ENCODE assay signal across 8 cellular contexts in genomic region chr4:186144180-186144579, GRCh38. TPM values are rescaled to one million over a fixed set of nuclear protein-coding genes. Genes with fewer than 3 reads are reported as not detected.
A peak's percentile ranks its signal among the peaks of the same experiment; 100 is the strongest.
DNase-seq lines count a peak whose midpoint lies in the region; ATAC-seq and TF ChIP-seq lines count a peak whose summit lies in the region.

No MANE protein-coding gene starts in this region.

- no peaks in the 10 kb centered on the region for H3K36me3 ChIP-seq in neuron (ENCODE audit: insufficient read depth, low read length)

- H3K4me3 ChIP-seq in AG09309 (ENCODE audit: control insufficient read depth, low read depth, low read length) (peak overlapping the region; percentile 53), foreskin fibroblast (ENCODE audit: low read depth in 1 of 2, low read length in 2 of 2) (peak overlapping the region; percentile 48 to 59), neuron (ENCODE audit: low read length) (peak overlapping the region; percentile 52)

- DNase-seq in AG09309 (ENCODE audit: low read depth) = no peak
- DNase-seq in WTC11 (ENCODE audit: low spot score) = no peak
- peak; percentile 10 to 51 for DNase-seq in foreskin fibroblast
- no peak for DNase-seq in NCI-H2107 (lab: John Stamatoyannopoulos, UW)
- no peak for DNase-seq in NCI-H510A treated with DMSO at 0.1 percent for 48 hours (lab: John Stamatoyannopoulos, UW)

- ATAC-seq in GM18511 (IDR thresholded peaks at IDR 0.05; ENCODE audit: unreplicated experiment) = peak; percentile 43
- ATAC-seq in HG03045 (IDR thresholded peaks at IDR 0.05; ENCODE audit: unreplicated experiment) = peak; percentile 26
- ATAC-seq in WTC11 = peak; percentile 47

- H3K36me3 Mint-ChIP-seq in WTC11 = no peaks in the 10 kb centered on the region

- POLR2A ChIA-PET in WTC11 (lab: Charles Lee) = interaction anchor here (1.0 kb wide), 1 partner anchor 17 kb away, joined by 4 read pairs; no protein-coding TSS in a partner anchor

- peak overlapping the region; percentile 81 for H3K4me3 Mint-ChIP-seq in WTC11

- H3K27ac Mint-ChIP-seq in WTC11 = no peak overlapping the region; the same call in 1 of the 2 replicates

- TF ChIP-seq CTCF in AG09309 (IDR thresholded peaks at IDR 0.05; ENCODE audit: control insufficient read depth, insufficient read depth, low read depth, low read length, missing control alignments) (peak; percentile 21), WTC11 (IDR thresholded peaks at IDR 0.05) (no peak), foreskin fibroblast (IDR thresholded peaks at IDR 0.05; ENCODE audit: low read depth, low read length) (no peak)

- H2AFZ ChIP-seq in neuron (ENCODE audit: low read depth, low read length) = peak overlapping the region; percentile 83

- H3K9me3 Mint-ChIP-seq in WTC11 = no peaks in the 10 kb centered on the region

- peaks cover 6% of the 10 kb centered on the region for H3K27me3 ChIP-seq in neuron (ENCODE audit: insufficient read depth, low read length)

- no peaks in the 10 kb centered on the region for H3K9me3 ChIP-seq in neuron (ENCODE audit: low read length)

- CTCF ChIA-PET in WTC11 (lab: Charles Lee) = interaction anchor here (1.4 kb wide), 1 partner anchor 9 kb away, joined by 4 read pairs; no protein-coding TSS in a partner anchor

- peaks cover 33% of the 10 kb centered on the region for H3K4me1 Mint-ChIP-seq in WTC11

- H3K27me3 Mint-ChIP-seq in WTC11 (ENCODE audit: low read depth) = peaks cover 31% of the 10 kb centered on the region

- H3K4me1 ChIP-seq in neuron (ENCODE audit: insufficient read depth, low read length) = peaks cover 19% of the 10 kb centered on the region

TF ChIP-seq in WTC11, 78 proteins besides CTCF, POLR2A, EP300 and RAD21 (continues in another document):
- TF ChIP-seq TEAD1 (CRISPR knock-in tag; IDR thresholded peaks at IDR 0.05) (peak; percentile 76; the same call in 1 of the 2 replicates), ZNF232 (CRISPR knock-in tag; IDR thresholded peaks at IDR 0.05) (0 out of 2 replicates have a peak, but pooled peaks have one; percentile 15), FOXK1 (CRISPR knock-in tag; IDR thresholded peaks at IDR 0.05) (0 out of 2 replicates have a peak, but pooled peaks have one; percentile 22), CREB1 (CRISPR knock-in tag; IDR thresholded peaks at IDR 0.05) (0 out of 2 replicates have a peak, but pooled peaks have one; percentile 5), ZBTB43 (CRISPR knock-in tag; IDR thresholded peaks at IDR 0.05) (peak; percentile 84; the same call in 1 of the 2 replicates), GABPB1 (CRISPR knock-in tag; IDR thresholded peaks at IDR 0.05) (no peak), PREB (CRISPR knock-in tag; IDR thresholded peaks at IDR 0.05; ENCODE audit: borderline replicate concordance) (no peak), ATF2 (CRISPR knock-in tag; IDR thresholded peaks at IDR 0.05; ENCODE audit: borderline replicate concordance, low read depth) (no peak), HMGXB4 (CRISPR knock-in tag; IDR thresholded peaks at IDR 0.05) (no peak), MAX (CRISPR knock-in tag; IDR thresholded peaks at IDR 0.05) (peak; percentile 96), NR3C1 (CRISPR knock-in tag; conservative IDR thresholded peaks at IDR 0.05; ENCODE audit: low read depth) (no peak), NFE2L1 (CRISPR knock-in tag; IDR thresholded peaks at IDR 0.05) (peak; percentile 80; the same call in 1 of the 2 replicates), GTF2I (CRISPR knock-in tag; conservative IDR thresholded peaks at IDR 0.05) (no peak), NR2C2 (CRISPR knock-in tag; IDR thresholded peaks at IDR 0.05) (no peak), CBFB (CRISPR knock-in tag; IDR thresholded peaks at IDR 0.05; ENCODE audit: low read depth) (no peak), MYBL2 (CRISPR knock-in tag; IDR thresholded peaks at IDR 0.05) (peak; percentile 75; the same call in 1 of the 2 replicates), ARID4B (CRISPR knock-in tag; IDR thresholded peaks at IDR 0.05; ENCODE audit: borderline replicate concordance) (peak; percentile 69; the same call in 1 of the 2 replicates), FOXP1 (CRISPR knock-in tag; IDR thresholded peaks at IDR 0.05; ENCODE audit: borderline replicate concordance) (peak; percentile 94), TCF7 (CRISPR knock-in tag; IDR thresholded peaks at IDR 0.05; ENCODE audit: low read depth) (no peak), ATF1 (CRISPR knock-in tag; IDR thresholded peaks at IDR 0.05) (no peak), ZNF396 (CRISPR knock-in tag; IDR thresholded peaks at IDR 0.05; ENCODE audit: borderline replicate concordance) (no peak), TEAD4 (CRISPR knock-in tag; IDR thresholded peaks at IDR 0.05) (no peak)

RNA-seq across cellular contexts. Expression of gene FAM149A, which starts 39.7 kb away (rescaled TPM):
- 11.3 to 14.6 TPM (median 12.0 TPM) in 3 replicates for total RNA-seq in WTC11 (2021)

RNA-seq across cellular contexts. Expression of gene CYP4V2, which starts 47.2 kb away (rescaled TPM):
- 2.0 to 3.1 TPM (median 2.2 TPM) in 3 replicates for total RNA-seq in WTC11 (2021)

Comparison
In these comparisons a context has a peak if more than half of its experiments do, and no peak if none do; other contexts are left out.
1. DNase-seq: peak in foreskin fibroblast (2 of 2); none in AG09309 (single experiment), WTC11 (single experiment), NCI-H2107 (single experiment) and NCI-H510A treated with DMSO at 0.1 percent for 48 hours (single experiment).
2. Peak in every context shown above with its lines, with median percentiles within 50 percentile points of each other: H3K4me3 ChIP-seq and ATAC-seq.